In genomic region chr3:186570096-186570940, GRCh38 we compare ENCODE assay signal across 8 cellular contexts. TPM values are rescaled to one million over a fixed set of nuclear protein-coding genes. Genes with fewer than 3 reads are reported as not detected.
A peak's percentile ranks its signal among the peaks of the same experiment; 100 is the strongest.
DNase-seq lines count a peak whose midpoint lies in the region; ATAC-seq and TF ChIP-seq lines count a peak whose summit lies in the region.

Gene DNAJB11, plus strand, starts transcription at chr3:186570720. Its CDS starts 178 bp downstream, at chr3:186570898.

- H3K4me1 Mint-ChIP-seq in osteocyte (ENCODE audit: unreplicated experiment) = peaks cover 36% of the 10 kb centered on the region

- no peaks in the 10 kb centered on the region for H3K27me3 Mint-ChIP-seq in osteocyte (ENCODE audit: unreplicated experiment)

- no peaks in the 10 kb centered on the region for H3K9me3 ChIP-seq in thymus (ENCODE audit: control insufficient read depth)

- no peaks in the 10 kb centered on the region for H3K9me3 Mint-ChIP-seq in osteocyte (ENCODE audit: unreplicated experiment)

- TF ChIP-seq CTCF in GM12864 (IDR thresholded peaks at IDR 0.05; ENCODE audit: low read depth, low read length, missing control alignments) (no peak), osteocyte (IDR thresholded peaks at IDR 0.05) (no peak)

- WGBS in thymus = under 1% methylated on average over 59 of the region's 59 CpGs

- intact Hi-C loops in head of caudate nucleus (cut with DNase I) = no loop called here

- peak within 1 kb of the TSS; percentile 88 for H3K27ac ChIP-seq in thymus (ENCODE audit: low read depth)

- H3K36me3 Mint-ChIP-seq in osteocyte (ENCODE audit: unreplicated experiment) = peaks cover 15% of the 10 kb centered on the region

- peak within 1 kb of the TSS; percentile 90 for H3K4me3 Mint-ChIP-seq in osteocyte (ENCODE audit: unreplicated experiment)

- H3K36me3 ChIP-seq in thymus (ENCODE audit: control insufficient read depth, insufficient read depth) = peaks cover 2% of the 10 kb centered on the region

- H3K4me3 ChIP-seq in GM12864 (ENCODE audit: low read depth, low read length) (peak within 1 kb of the TSS; percentile 81), thymus (ENCODE audit: low read length) (peak within 1 kb of the TSS; percentile 76)

- DNase-seq in GM12864 (ENCODE audit: low read depth) (peak; percentile 100), NCI-H1417 (lab: John Stamatoyannopoulos, UW) (peak; percentile 98 to 100 (median 99)), SW 1271 (lab: John Stamatoyannopoulos, UW) (peak; percentile 99), head of caudate nucleus (peak; percentile 99 to 100 (median 100)), osteocyte (ENCODE audit: extremely low spot score, unreplicated experiment) (peak; percentile 99)
- DNase-seq in activated naive CD8-positive, alpha-beta T cell treated with anti-CD3 and anti-CD28 coated beads, Interleukin-2, amount 50 U/mL, for 16 hours (ENCODE audit: low read depth, low spot score) = peak; percentile 93

- H3K27ac Mint-ChIP-seq in osteocyte (ENCODE audit: unreplicated experiment) = peak within 1 kb of the TSS; percentile 89

- H3K4me1 ChIP-seq in thymus (ENCODE audit: control insufficient read depth, insufficient read depth, low read length) = peaks cover 19% of the 10 kb centered on the region

- peak; percentile 87 for ATAC-seq in HG02759 (IDR thresholded peaks at IDR 0.05; ENCODE audit: unreplicated experiment)

- H3K27me3 ChIP-seq in thymus (ENCODE audit: control insufficient read depth, insufficient read depth) = no peaks in the 10 kb centered on the region

RNA-seq across cellular contexts. Expression of gene DNAJB11, which starts in this region (rescaled TPM):
- 73.0 and 75.8 TPM in 2 replicates for total RNA-seq in osteocyte
- 49.1 TPM for polyA plus RNA-seq in thymus

Comparison
In these comparisons a context has a peak if more than half of its experiments do, and no peak if none do; other contexts are left out.
1. Peak in every context shown above with its lines: DNase-seq, ATAC-seq, H3K4me3 ChIP-seq and H3K27ac ChIP-seq.